ENCODE assay signal across 8 cellular contexts in the genomic region with DNA sequence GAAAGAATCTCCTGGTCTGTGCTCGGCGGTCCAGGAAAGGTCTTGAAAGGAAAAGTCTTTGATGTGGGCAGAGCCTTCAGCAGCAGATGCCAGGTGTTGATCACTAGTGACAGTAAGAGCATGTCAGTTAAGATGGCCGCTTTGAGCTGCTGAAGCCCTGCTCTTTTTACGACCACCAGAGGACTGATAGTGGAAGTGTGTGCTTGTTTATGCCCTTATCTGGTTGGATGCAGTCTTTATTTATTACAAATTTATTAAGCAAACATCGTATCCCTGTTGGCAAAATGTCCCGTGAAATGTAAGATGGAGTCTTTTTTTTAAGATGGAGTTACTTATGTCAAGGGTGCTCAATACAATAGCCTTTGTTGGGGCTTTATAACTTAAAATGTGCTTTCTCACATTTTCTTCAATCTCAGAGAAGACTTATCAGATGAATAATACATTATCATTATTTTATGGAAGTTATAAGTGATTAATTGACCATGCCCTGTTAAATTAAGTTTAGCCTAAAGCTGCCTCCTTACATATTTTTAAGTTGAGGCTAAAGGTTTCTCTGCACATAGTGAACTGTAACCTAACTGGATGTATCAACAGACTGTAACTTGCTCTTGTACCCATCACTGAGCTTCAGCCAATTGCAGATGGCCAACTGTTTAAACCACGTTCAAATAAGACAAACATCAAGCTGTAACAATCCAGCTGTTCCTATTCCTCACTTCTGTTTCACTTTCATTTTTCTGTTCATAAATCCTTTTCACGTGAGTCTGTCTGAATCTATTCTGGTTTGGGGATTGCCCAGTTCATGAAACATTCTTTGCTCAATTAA.
DNase-seq lines count a peak whose midpoint lies in the region; ATAC-seq, FAIRE-seq and TF ChIP-seq lines count a peak whose summit lies in the region.

No MANE protein-coding gene starts in this region.

- no peaks in the 10 kb centered on the region for H3K36me3 ChIP-seq in Peyer's patch
- no peaks in the 10 kb centered on the region for H3K36me3 ChIP-seq in keratinocyte (ENCODE audit: control insufficient read depth in 2 of 2, extremely low read depth in 1 of 2, insufficient read depth in 2 of 2, low read length in 2 of 2)
- H3K36me3 ChIP-seq in sigmoid colon: no peaks in the 10 kb centered on the region

- H3K9me3 ChIP-seq in Peyer's patch: no peaks in the 10 kb centered on the region
- H3K9me3 ChIP-seq in keratinocyte (ENCODE audit: control insufficient read depth, low read depth, low read length): no peaks in the 10 kb centered on the region
- no peaks in the 10 kb centered on the region for H3K9me3 ChIP-seq in sigmoid colon

- peak overlapping the region; percentile 62 for H2AFZ ChIP-seq in keratinocyte (ENCODE audit: control insufficient read depth, low read length)

- TF ChIP-seq EP300 in sigmoid colon (IDR thresholded peaks at IDR 0.05): no peak

- H3K4me1 ChIP-seq in Peyer's patch (peaks cover 0 to 13% (median 0%) of the 10 kb centered on the region in 4 donors), keratinocyte (ENCODE audit: control insufficient read depth, extremely low read depth, insufficient read depth, low read length) (peaks cover 15% of the 10 kb centered on the region), sigmoid colon (peaks cover 0 to 32% (median 5%) of the 10 kb centered on the region in 4 donors)

- ATAC-seq in GM18519 (IDR thresholded peaks at IDR 0.05; ENCODE audit: low FRiP score, unreplicated experiment) (peak; percentile 44), HG02588 (IDR thresholded peaks at IDR 0.05; ENCODE audit: unreplicated experiment) (peak; percentile 68)

- H3K9me1 ChIP-seq in keratinocyte (ENCODE audit: control insufficient read depth, extremely low read depth, insufficient read depth, low read length): no peaks in the 10 kb centered on the region

- intact Hi-C loops in sigmoid colon (cut with DNase I): no loop called here

- TF ChIP-seq POLR2A in Peyer's patch (IDR thresholded peaks at IDR 0.05) (no peak), sigmoid colon (IDR thresholded peaks at IDR 0.05) (no peak)

- no peaks in the 10 kb centered on the region for H3K79me2 ChIP-seq in keratinocyte (ENCODE audit: control insufficient read depth, insufficient read depth, low read length)

- no peak for TF ChIP-seq CTCF in Peyer's patch (IDR thresholded peaks at IDR 0.05)
- TF ChIP-seq CTCF in keratinocyte (optimal IDR thresholded peaks at IDR 0.05 in 1 of 3, IDR thresholded peaks at IDR 0.05 in 1 of 3, conservative IDR thresholded peaks at IDR 0.05 in 1 of 3; ENCODE audit: extremely low read depth in 1 of 3, insufficient read depth in 2 of 3, low read length in 3 of 3): no peak
- no peak for TF ChIP-seq CTCF in sigmoid colon (IDR thresholded peaks at IDR 0.05)

- DNase-seq in Peyer's patch (no peak), keratinocyte (ENCODE audit: low read depth, low spot score) (no peak), NCI-H2029 treated with DMSO at 0.1 percent for 48 hours (lab: John Stamatoyannopoulos, UW) (no peak), medulla oblongata (ENCODE audit: extremely low spot score) (no peak), DMS153 (lab: John Stamatoyannopoulos, UW) (no peak), sigmoid colon (no peak)

- H4K20me1 ChIP-seq in keratinocyte (ENCODE audit: control insufficient read depth, extremely low read depth, insufficient read depth, low read length): no peaks in the 10 kb centered on the region

- no peaks in the 10 kb centered on the region for H3K27me3 ChIP-seq in Peyer's patch
- no peaks in the 10 kb centered on the region for H3K27me3 ChIP-seq in keratinocyte (ENCODE audit: control insufficient read depth, extremely low read depth, insufficient read depth, low read length)
- no peaks in the 10 kb centered on the region for H3K27me3 ChIP-seq in sigmoid colon

- peak overlapping the region in 2 of 4 donors; percentile 5 to 21 for H3K4me3 ChIP-seq in Peyer's patch
- H3K4me3 ChIP-seq in keratinocyte (ENCODE audit: control insufficient read depth in 2 of 3, extremely low read depth in 1 of 3, insufficient read depth in 2 of 3, low read depth in 1 of 3, low read length in 3 of 3): no peak overlapping the region
- H3K4me3 ChIP-seq in sigmoid colon: no peak overlapping the region

- peak overlapping the region in 3 of 4 donors; percentile 34 to 50 (median 42) for H3K27ac ChIP-seq in Peyer's patch
- H3K27ac ChIP-seq in keratinocyte (ENCODE audit: control insufficient read depth, insufficient read depth, low read length): no peak overlapping the region
- H3K27ac ChIP-seq in sigmoid colon: peak overlapping the region in 1 of 4 donors; percentile 58

- FAIRE-seq in keratinocyte (lab: Jason Lieb, UNC): no peak

- H3K9ac ChIP-seq in keratinocyte (ENCODE audit: control insufficient read depth, extremely low read depth, insufficient read depth, low read length): no peak overlapping the region

- H3K4me2 ChIP-seq in keratinocyte (ENCODE audit: control insufficient read depth, extremely low read depth, insufficient read depth, low read depth, low read length): no peak overlapping the region

- dilution Hi-C loops in keratinocyte (cut with MboI; ENCODE audit: extremely low pct_ligation_motif_present, low sequenced_read_pairs): no loop called here

- WGBS in sigmoid colon, 2 donors: 51 to 67% methylated on average over 8 of the region's 8 CpGs
